In genomic region chr2:216283038-216283900, GRCh38 we compare ENCODE assay signal across 8 cellular contexts.
DNase-seq lines count a peak whose midpoint lies in the region; ATAC-seq and TF ChIP-seq lines count a peak whose summit lies in the region.

No MANE protein-coding gene starts in this region.

- POLR2A ChIA-PET in naive thymus-derived CD8-positive, alpha-beta T cell (lab: Charles Lee), result no interaction called here

- TF ChIP-seq CTCF in astrocyte of the spinal cord (IDR thresholded peaks at IDR 0.05; ENCODE audit: low read depth, low read length), result peak; percentile 32

- H3K4me3 ChIP-seq in astrocyte of the spinal cord (ENCODE audit: low read depth, low read length), result no peak overlapping the region

- in situ Hi-C loops in astrocyte of the spinal cord (cut with HindIII; ENCODE audit: low sequenced_read_pairs), result no loop called here

- peaks cover 0 to 1% (median 0%) of the 10 kb centered on the region in 3 donors for H3K36me3 Mint-ChIP-seq in naive thymus-derived CD8-positive, alpha-beta T cell

- no peaks in the 10 kb centered on the region for H3K27me3 Mint-ChIP-seq in naive thymus-derived CD8-positive, alpha-beta T cell

- H3K4me1 Mint-ChIP-seq in naive thymus-derived CD8-positive, alpha-beta T cell, result peaks cover 0 to 9% (median 2%) of the 10 kb centered on the region in 4 donors

- peak; percentile 10 to 21 for DNase-seq in activated CD4-positive, alpha-beta T cell treated with anti-CD3 and anti-CD28 coated beads for 24 hours (ENCODE audit: low read depth in 2 of 2)
- no peak for DNase-seq in activated CD4-positive, alpha-beta T cell treated with anti-CD3 and anti-CD28 coated beads, Interleukin-2, amount 50 U/mL, for 4 hours
- no peak for DNase-seq in astrocyte of the spinal cord (ENCODE audit: low read depth, low spot score)
- peak; percentile 52 for DNase-seq in stimulated activated CD4-positive, alpha-beta T cell treated with anti-CD3 and anti-CD28 coated beads, Interleukin-15, amount 100 ng/mL, for 24 hours
- no peak for DNase-seq in OCI-M2 (lab: John Stamatoyannopoulos, UW; ENCODE audit: unreplicated experiment)
- no peak for DNase-seq in activated gamma-delta T cell treated with Interleukin-2 at 50 U/mL for 16 hours
- no peak for DNase-seq in naive thymus-derived CD8-positive, alpha-beta T cell

- ATAC-seq in HG03469 (IDR thresholded peaks at IDR 0.05; ENCODE audit: unreplicated experiment), result peak; percentile 85
- no peak for ATAC-seq in naive thymus-derived CD8-positive, alpha-beta T cell

- H3K27ac Mint-ChIP-seq in naive thymus-derived CD8-positive, alpha-beta T cell, result peak overlapping the region in 2 of 10 donors; percentile 0 to 31

- no peaks in the 10 kb centered on the region for H3K9me3 Mint-ChIP-seq in naive thymus-derived CD8-positive, alpha-beta T cell

- no peak overlapping the region for H3K4me3 Mint-ChIP-seq in naive thymus-derived CD8-positive, alpha-beta T cell

Comparison
In these comparisons a context has a peak if more than half of its experiments do, and no peak if none do; other contexts are left out.
1. DNase-seq: peak in activated CD4-positive, alpha-beta T cell treated with anti-CD3 and anti-CD28 coated beads for 24 hours (2 of 2) and stimulated activated CD4-positive, alpha-beta T cell treated with anti-CD3 and anti-CD28 coated beads, Interleukin-15, amount 100 ng/mL, for 24 hours (single experiment); none in activated CD4-positive, alpha-beta T cell treated with anti-CD3 and anti-CD28 coated beads, Interleukin-2, amount 50 U/mL, for 4 hours (0 of 2), astrocyte of the spinal cord (single experiment), OCI-M2 (single experiment), activated gamma-delta T cell treated with Interleukin-2 at 50 U/mL for 16 hours (single experiment) and naive thymus-derived CD8-positive, alpha-beta T cell (0 of 10).